ENCODE assay signal across 7 cellular contexts in the genomic region with DNA sequence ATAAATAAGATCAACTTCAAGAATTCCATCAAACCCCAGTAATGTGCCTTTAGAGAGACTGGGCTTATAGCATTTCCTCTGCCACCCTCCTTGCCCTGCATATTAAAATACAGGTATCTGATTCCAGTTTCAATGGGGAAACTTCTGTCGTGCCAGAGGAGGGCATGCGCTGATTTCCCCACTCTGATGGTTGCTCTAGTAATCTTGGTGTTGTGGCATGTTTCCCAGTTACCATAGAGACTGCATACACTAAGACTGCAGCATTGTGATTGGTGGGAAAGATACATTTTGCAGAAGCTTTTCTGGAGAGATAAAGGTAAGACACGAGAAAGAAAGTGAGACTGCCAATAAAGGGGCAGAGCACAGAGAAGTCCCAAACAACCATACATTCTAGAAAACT.
A peak's percentile ranks its signal among the peaks of the same experiment; 100 is the strongest.
DNase-seq lines count a peak whose midpoint lies in the region; ATAC-seq, FAIRE-seq and TF ChIP-seq lines count a peak whose summit lies in the region.

No MANE protein-coding gene starts in this region.

- H3K27me3 ChIP-seq in GM12878 (replicated peaks in 1 of 2; ENCODE audit: control insufficient read depth in 2 of 2, insufficient read depth in 2 of 2, low read length in 1 of 2), result no peaks in the 10 kb centered on the region
- H3K27me3 ChIP-seq in right lobe of liver, result no peaks in the 10 kb centered on the region

- H3K9me3 ChIP-seq in GM12878 (replicated peaks; ENCODE audit: control insufficient read depth, insufficient read depth, low read length) (no peaks in the 10 kb centered on the region), right lobe of liver (no peaks in the 10 kb centered on the region)

- no peak overlapping the region for H3K27ac ChIP-seq in GM12878 (ENCODE audit: control insufficient read depth, insufficient read depth)
- H3K27ac ChIP-seq in right lobe of liver, result no peak overlapping the region

- DNase-seq in GM12878 (ENCODE audit: low read depth, low spot score), result peak; percentile 26
- no peak for DNase-seq in right lobe of liver
- no peak for DNase-seq in GM19239 (ENCODE audit: insufficient read length, low spot score)
- DNase-seq in activated CD4-positive, alpha-beta T cell treated with anti-CD3 and anti-CD28 coated beads, Interleukin-2, amount 50 U/mL, for 1 hour, result no peak

- in situ Hi-C loops in GM12878 (cut with MboI), result no loop called here

- ATAC-seq in GM18858 (IDR thresholded peaks at IDR 0.05; ENCODE audit: unreplicated experiment) (peak; percentile 94), HG03039 (IDR thresholded peaks at IDR 0.05; ENCODE audit: unreplicated experiment) (peak; percentile 91), GM12878 (peak; percentile 89), right lobe of liver (peak; percentile 39 to 82 (median 80)), HG03175 (IDR thresholded peaks at IDR 0.05; ENCODE audit: unreplicated experiment) (no peak)

- no peak for TF ChIP-seq POLR2A in GM12878 (IDR thresholded peaks at IDR 0.05; ENCODE audit: low read depth, low read length)
- no peak for TF ChIP-seq POLR2A in right lobe of liver (IDR thresholded peaks at IDR 0.05)

- no peak overlapping the region for H3K9ac ChIP-seq in GM12878 (ENCODE audit: control insufficient read depth, insufficient read depth, low read length)

- TF ChIP-seq CTCF in GM12878 (IDR thresholded peaks at IDR 0.05 in 2 of 3, conservative IDR thresholded peaks at IDR 0.05 in 1 of 3; ENCODE audit: control insufficient read depth in 2 of 3, extremely low read depth in 1 of 3, insufficient read depth in 1 of 3, low read depth in 3 of 3, low read length in 3 of 3) (no peak), right lobe of liver (IDR thresholded peaks at IDR 0.05) (no peak)

- SMC1A ChIA-PET in GM12878 (lab: Charles Lee; ENCODE audit: uncharacterized antibody, unreplicated experiment), result interaction anchor here (0.7 to 1.2 kb wide), 2 partner anchors 35 to 137 kb away, joined by 3 read pairs; no protein-coding TSS in a partner anchor

- RAD21 ChIA-PET in GM12878 (lab: Charles Lee; ENCODE audit: unreplicated experiment), result no interaction called here

- no peaks in the 10 kb centered on the region; the same call in 1 of the 2 replicates for H3K4me1 ChIP-seq in GM12878 (ENCODE audit: control insufficient read depth, insufficient read depth, low read length)
- H3K4me1 ChIP-seq in right lobe of liver, result no peaks in the 10 kb centered on the region

- intact Hi-C loops in GM12878 (cut with micrococcal nuclease; ENCODE audit: unreplicated experiment), result no loop called here
- intact Hi-C loops in right lobe of liver (cut with DNase I), result no loop called here

- no peak for TF ChIP-seq RAD21 in GM12878 (IDR thresholded peaks at IDR 0.05; ENCODE audit: insufficient read depth, low read depth, low read length)

- H3K4me3 ChIP-seq in GM12878, result no peak overlapping the region
- H3K4me3 ChIP-seq in right lobe of liver, result no peak overlapping the region

- peak in 1 of 2 experiments; percentile 44; a peak in 1 of 4 replicates for TF ChIP-seq EP300 in GM12878 (IDR thresholded peaks at IDR 0.05; ENCODE audit: borderline replicate concordance in 1 of 2, control insufficient read depth in 1 of 2, low read depth in 2 of 2, low read length in 2 of 2)

- no peaks in the 10 kb centered on the region for H3K36me3 ChIP-seq in GM12878 (ENCODE audit: control insufficient read depth in 2 of 2, insufficient read depth in 2 of 2, low read length in 1 of 2)
- H3K36me3 ChIP-seq in right lobe of liver, result peaks cover 0 to 2% (median 0%) of the 10 kb centered on the region in 4 donors

- FAIRE-seq in GM12878 (lab: Jason Lieb, UNC) (no peak), GM19239 (lab: Jason Lieb, UNC) (no peak)

- CTCF ChIA-PET in GM12878 (lab: Yijun Ruan, JAX), result no interaction called here

- H3K79me2 ChIP-seq in GM12878 (ENCODE audit: control insufficient read depth, insufficient read depth, low read length), result no peaks in the 10 kb centered on the region

- no peak overlapping the region for H2AFZ ChIP-seq in GM12878 (ENCODE audit: control insufficient read depth, low read depth, low read length)

- POLR2A ChIA-PET in GM12878 (lab: Charles Lee), result no interaction called here

- 17% methylated on average over 3 of the region's 3 CpGs for whole genome bisulfite sequencing in GM12878 (ENCODE audit: insufficient coverage, insufficient replicate concordance, low lambda C conversion rate, missing lambda C conversion rate)
- WGBS in right lobe of liver (ENCODE audit: insufficient coverage, low coverage, low lambda C conversion rate, missing lambda C conversion rate), result 30% methylated on average over 3 of the region's 3 CpGs

- H4K20me1 ChIP-seq in GM12878 (ENCODE audit: control insufficient read depth, insufficient read depth), result no peaks in the 10 kb centered on the region

- BruUV-seq in GM12878 (replicated peaks; lab: Mats Ljungman, UMichigan), result no TSS peak

- H3K4me2 ChIP-seq in GM12878 (ENCODE audit: control insufficient read depth, insufficient read depth), result peak overlapping the region; percentile 0; the same call in 1 of the 2 replicates

TF ChIP-seq in GM12878, 131 proteins besides CTCF, POLR2A, EP300 and RAD21:
- peak; percentile 89 for TF ChIP-seq CREB1 (IDR thresholded peaks at IDR 0.05; ENCODE audit: low read depth)
- peak; percentile 97 for TF ChIP-seq RFX5 (IDR thresholded peaks at IDR 0.05; ENCODE audit: low read depth, low read length)
- no peak for TF ChIP-seq HDGF (IDR thresholded peaks at IDR 0.05)
- TF ChIP-seq RELA (IDR thresholded peaks at IDR 0.05; ENCODE audit: borderline replicate concordance, partially characterized antibody), result no peak
- TF ChIP-seq CREM (IDR thresholded peaks at IDR 0.05; ENCODE audit: low read depth), result peak; percentile 81
- TF ChIP-seq NKRF (conservative IDR thresholded peaks at IDR 0.05), result no peak
- TF ChIP-seq TCF3 (IDR thresholded peaks at IDR 0.05; ENCODE audit: borderline replicate concordance, insufficient read depth, low read depth, low read length), result no peak
